In the genomic region with DNA sequence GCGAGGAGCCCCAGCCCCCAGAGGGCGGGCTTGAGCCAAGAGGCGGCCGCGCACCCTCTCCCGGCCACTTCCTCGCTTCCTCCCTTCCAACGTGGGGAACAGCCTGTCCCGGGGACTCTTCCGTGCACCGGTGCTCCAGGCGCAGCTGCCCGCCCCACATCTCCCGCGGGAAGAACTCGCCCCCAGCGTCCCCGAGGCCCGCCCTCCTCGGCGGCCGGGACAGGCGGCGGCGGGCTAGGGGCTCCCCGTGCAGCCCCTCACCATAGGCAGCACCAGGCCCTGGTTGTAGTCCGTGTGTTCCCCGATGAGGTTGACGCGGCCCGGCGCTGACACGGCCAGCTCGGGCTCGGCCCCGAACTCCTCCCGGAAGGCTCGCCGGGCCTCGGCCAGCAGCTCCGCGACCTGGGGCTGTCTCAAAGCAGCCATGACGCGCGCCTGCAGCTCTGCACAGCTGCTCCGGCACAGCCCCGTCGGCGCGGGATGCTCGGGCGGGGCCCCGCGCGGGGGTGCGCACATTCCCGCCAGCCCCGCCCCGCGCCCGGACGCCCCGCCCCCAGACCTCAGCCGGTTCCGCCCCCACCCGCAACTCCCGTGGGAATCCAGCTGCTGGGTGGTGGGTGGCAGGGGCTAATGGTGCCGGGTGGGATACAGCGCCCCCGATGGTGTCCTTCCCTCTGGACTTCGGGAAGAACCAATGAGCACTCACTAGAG, we compare ENCODE assay signal across 8 cellular contexts. TPM values are rescaled to one million over a fixed set of nuclear protein-coding genes. Genes with fewer than 3 reads are reported as not detected.
DNase-seq lines count a peak whose midpoint lies in the region; ATAC-seq and TF ChIP-seq lines count a peak whose summit lies in the region.

A gene (minus strand): TSS at position 482 of the 711 bp plus-strand sequence. CDS start 56 bp downstream, at position 426.

- TF ChIP-seq CTCF in PC-9 (conservative IDR thresholded peaks at IDR 0.05) (peak; percentile 27), natural killer cell (IDR thresholded peaks at IDR 0.05) (peak; percentile 75), subcutaneous adipose tissue (IDR thresholded peaks at IDR 0.05; ENCODE audit: low read depth) (no peak)

- no peak within 1 kb of the TSS for H3K27ac ChIP-seq in PC-9

- peak; percentile 52 for TF ChIP-seq POLR2A in GM18526 (IDR thresholded peaks at IDR 0.05; ENCODE audit: extremely low read depth, insufficient read length)

- H3K36me3 Mint-ChIP-seq in natural killer cell, result no peaks in the 10 kb centered on the region

- peak within 1 kb of the TSS; percentile 93 for H3K4me2 ChIP-seq in PC-9

- no peaks in the 10 kb centered on the region for H3K27me3 Mint-ChIP-seq in natural killer cell (ENCODE audit: low read depth in 2 of 2)

- no peaks in the 10 kb centered on the region for H3K36me3 ChIP-seq in PC-9 (ENCODE audit: low read depth)

- no peaks in the 10 kb centered on the region for H3K9me3 ChIP-seq in PC-9 (ENCODE audit: insufficient read depth, low read depth)

- H3F3A ChIP-seq in PC-9 (ENCODE audit: insufficient read depth, low read depth), result peaks cover 39% of the 10 kb centered on the region

- peak within 1 kb of the TSS; percentile 82 for H3K4me3 Mint-ChIP-seq in natural killer cell

- no peaks in the 10 kb centered on the region for H3K27me3 ChIP-seq in PC-9 (ENCODE audit: insufficient read depth, low read depth)

- POLR2A ChIA-PET in PC-9 (lab: Charles Lee; ENCODE audit: unreplicated experiment), result interaction anchor here (0.6 to 1.2 kb wide), 3 partner anchors 7 to 311 kb away, joined by 6 to 15 read pairs (median 9); no protein-coding TSS in a partner anchor

- ATAC-seq in HG03159 (IDR thresholded peaks at IDR 0.05; ENCODE audit: unreplicated experiment) (peak; percentile 72), natural killer cell (peak; percentile 83 to 93 (median 93))

- H3K4me1 ChIP-seq in PC-9 (replicated peaks; ENCODE audit: insufficient read depth), result peaks cover 9% of the 10 kb centered on the region; the same call in 1 of the 2 replicates

- peaks cover 7 to 30% of the 10 kb centered on the region in 2 donors for H3K4me1 Mint-ChIP-seq in natural killer cell

- H3K27ac Mint-ChIP-seq in natural killer cell, result peak within 1 kb of the TSS in 1 of 2 donors; percentile 66

- H4K20me1 ChIP-seq in PC-9 (ENCODE audit: insufficient read depth), result no peaks in the 10 kb centered on the region; the same call in 1 of the 2 replicates

- CTCF ChIA-PET in PC-9 (lab: Charles Lee), result interaction anchor here (0.6 to 1.7 kb wide), 3 partner anchors 81 to 522 kb away, joined by 3 to 10 read pairs (median 5); no protein-coding TSS in a partner anchor

- no peaks in the 10 kb centered on the region for H3K9me2 ChIP-seq in PC-9 (ENCODE audit: insufficient read depth)

- no peaks in the 10 kb centered on the region for H3K9me3 Mint-ChIP-seq in natural killer cell

- intact Hi-C loops in PC-9 (cut with micrococcal nuclease; ENCODE audit: unreplicated experiment), result loop anchor here (2.0 kb wide), 1 partner anchor 130 kb away; no protein-coding TSS in a partner anchor
- intact Hi-C loops in natural killer cell (cut with micrococcal nuclease), result loop anchor here (2.0 kb wide), 1 partner anchor 14 kb away; a partner anchor contains a TSS

- BruUV-seq in PC-9 (replicated peaks; lab: Mats Ljungman, UMichigan), result no TSS peak

- DNase-seq in AG08396 (ENCODE audit: low spot score) (peak; percentile 94), PC-9 (peak; percentile 62 to 73), fibroblast of gingiva (ENCODE audit: low read depth) (peak; percentile 63), natural killer cell (peak; percentile 56)
- DNase-seq in activated T-helper 1 cell treated with anti-CD3 and anti-CD28 coated beads, Interleukin-2, amount 50 U/mL, for 16 hours (ENCODE audit: low read depth in 1 of 2, low spot score in 1 of 2), result peak; percentile 48 to 60

- peak within 1 kb of the TSS; percentile 87 for H3K4me3 ChIP-seq in PC-9

- peak within 1 kb of the TSS; percentile 80 for H2AFZ ChIP-seq in PC-9

- no peaks in the 10 kb centered on the region for H3K79me2 ChIP-seq in PC-9 (ENCODE audit: low read depth)

RNA-seq across cellular contexts. Expression of the gene that starts here (rescaled TPM):
- total RNA-seq in PC-9 (2021), result 12.7 and 12.8 TPM in 2 replicates
- 10 to 100 TPM; 11.9 to 15.9 (median 12.6) TPM for total RNA-seq in natural killer cell
- 10 to 100 TPM; 13.2 to 31.3 (median 24.5) TPM for total RNA-seq in subcutaneous adipose tissue
